1 cellular context compared by ENCODE assay signal in the genomic region with DNA sequence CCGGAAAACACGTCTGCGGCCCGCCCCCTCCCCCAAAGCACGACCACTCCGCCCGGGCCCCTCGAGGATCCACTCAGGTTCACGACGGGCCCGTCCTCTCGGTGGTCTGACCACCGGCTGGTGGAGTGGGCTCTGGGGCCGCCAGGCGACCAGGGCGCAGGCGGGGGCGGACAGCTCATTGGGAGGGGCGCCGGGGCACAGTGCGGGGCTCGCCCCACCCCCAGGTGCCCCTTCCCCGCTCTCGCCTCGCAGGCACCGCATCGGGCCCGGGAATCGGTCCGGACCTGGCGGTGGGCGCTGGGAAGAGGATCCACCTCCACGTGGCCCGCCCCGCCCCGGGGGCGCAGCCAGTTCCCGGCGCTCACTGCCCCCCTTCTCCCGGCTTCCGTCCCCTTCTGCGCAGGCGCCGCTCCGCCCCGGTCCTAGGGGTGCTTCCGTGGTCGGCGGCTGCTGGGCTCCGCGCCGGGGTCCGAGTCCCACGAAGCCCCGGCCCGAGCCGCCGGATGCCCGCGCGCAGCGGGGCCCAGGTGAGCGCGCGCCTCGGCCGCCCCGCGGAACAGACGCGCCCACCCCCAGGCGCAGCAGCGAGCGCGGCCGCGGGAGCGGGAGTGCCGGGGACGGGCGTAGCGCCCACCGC.
TF ChIP-seq lines count a peak whose summit lies in the region.

A gene with protein sequence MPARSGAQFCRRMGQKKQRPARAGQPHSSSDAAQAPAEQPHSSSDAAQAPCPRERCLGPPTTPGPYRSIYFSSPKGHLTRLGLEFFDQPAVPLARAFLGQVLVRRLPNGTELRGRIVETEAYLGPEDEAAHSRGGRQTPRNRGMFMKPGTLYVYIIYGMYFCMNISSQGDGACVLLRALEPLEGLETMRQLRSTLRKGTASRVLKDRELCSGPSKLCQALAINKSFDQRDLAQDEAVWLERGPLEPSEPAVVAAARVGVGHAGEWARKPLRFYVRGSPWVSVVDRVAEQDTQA (plus strand): TSS at position 419 of the 637 bp plus-strand sequence. CDS start 85 bp downstream, at position 504.

TF ChIP-seq in HepG2, 621 proteins besides CTCF, POLR2A, EP300 and RAD21 (continued from another document and continues in another):
- TF ChIP-seq, protein P1, sequence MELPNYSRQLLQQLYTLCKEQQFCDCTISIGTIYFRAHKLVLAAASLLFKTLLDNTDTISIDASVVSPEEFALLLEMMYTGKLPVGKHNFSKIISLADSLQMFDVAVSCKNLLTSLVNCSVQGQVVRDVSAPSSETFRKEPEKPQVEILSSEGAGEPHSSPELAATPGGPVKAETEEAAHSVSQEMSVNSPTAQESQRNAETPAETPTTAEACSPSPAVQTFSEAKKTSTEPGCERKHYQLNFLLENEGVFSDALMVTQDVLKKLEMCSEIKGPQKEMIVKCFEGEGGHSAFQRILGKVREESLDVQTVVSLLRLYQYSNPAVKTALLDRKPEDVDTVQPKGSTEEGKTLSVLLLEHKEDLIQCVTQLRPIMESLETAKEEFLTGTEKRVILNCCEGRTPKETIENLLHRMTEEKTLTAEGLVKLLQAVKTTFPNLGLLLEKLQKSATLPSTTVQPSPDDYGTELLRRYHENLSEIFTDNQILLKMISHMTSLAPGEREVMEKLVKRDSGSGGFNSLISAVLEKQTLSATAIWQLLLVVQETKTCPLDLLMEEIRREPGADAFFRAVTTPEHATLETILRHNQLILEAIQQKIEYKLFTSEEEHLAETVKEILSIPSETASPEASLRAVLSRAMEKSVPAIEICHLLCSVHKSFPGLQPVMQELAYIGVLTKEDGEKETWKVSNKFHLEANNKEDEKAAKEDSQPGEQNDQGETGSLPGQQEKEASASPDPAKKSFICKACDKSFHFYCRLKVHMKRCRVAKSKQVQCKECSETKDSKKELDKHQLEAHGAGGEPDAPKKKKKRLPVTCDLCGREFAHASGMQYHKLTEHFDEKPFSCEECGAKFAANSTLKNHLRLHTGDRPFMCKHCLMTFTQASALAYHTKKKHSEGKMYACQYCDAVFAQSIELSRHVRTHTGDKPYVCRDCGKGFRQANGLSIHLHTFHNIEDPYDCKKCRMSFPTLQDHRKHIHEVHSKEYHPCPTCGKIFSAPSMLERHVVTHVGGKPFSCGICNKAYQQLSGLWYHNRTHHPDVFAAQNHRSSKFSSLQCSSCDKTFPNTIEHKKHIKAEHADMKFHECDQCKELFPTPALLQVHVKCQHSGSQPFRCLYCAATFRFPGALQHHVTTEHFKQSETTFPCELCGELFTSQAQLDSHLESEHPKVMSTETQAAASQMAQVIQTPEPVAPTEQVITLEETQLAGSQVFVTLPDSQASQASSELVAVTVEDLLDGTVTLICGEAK (IDR thresholded peaks at IDR 0.05): no peak
- TF ChIP-seq, protein P1 (CRISPR knock-in tag; IDR thresholded peaks at IDR 0.05): no peak; the same call in 1 of the 2 replicates
- TF ChIP-seq ZFY (CRISPR knock-in tag; IDR thresholded peaks at IDR 0.05): no peak; the same call in none of the 2 replicates
- no peak for TF ChIP-seq ZNF775 (CRISPR knock-in tag; IDR thresholded peaks at IDR 0.05; ENCODE audit: borderline replicate concordance)
- TF ChIP-seq HNRNPK (IDR thresholded peaks at IDR 0.05; ENCODE audit: low read depth, low read length, poor library complexity, severe bottlenecking): peak; percentile 21
- TF ChIP-seq SOX6 (IDR thresholded peaks at IDR 0.05): no peak
- TF ChIP-seq SOX6 (CRISPR knock-in tag; IDR thresholded peaks at IDR 0.05): no peak
- TF ChIP-seq, protein P2, sequence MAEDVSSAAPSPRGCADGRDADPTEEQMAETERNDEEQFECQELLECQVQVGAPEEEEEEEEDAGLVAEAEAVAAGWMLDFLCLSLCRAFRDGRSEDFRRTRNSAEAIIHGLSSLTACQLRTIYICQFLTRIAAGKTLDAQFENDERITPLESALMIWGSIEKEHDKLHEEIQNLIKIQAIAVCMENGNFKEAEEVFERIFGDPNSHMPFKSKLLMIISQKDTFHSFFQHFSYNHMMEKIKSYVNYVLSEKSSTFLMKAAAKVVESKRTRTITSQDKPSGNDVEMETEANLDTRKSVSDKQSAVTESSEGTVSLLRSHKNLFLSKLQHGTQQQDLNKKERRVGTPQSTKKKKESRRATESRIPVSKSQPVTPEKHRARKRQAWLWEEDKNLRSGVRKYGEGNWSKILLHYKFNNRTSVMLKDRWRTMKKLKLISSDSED (CRISPR knock-in tag; IDR thresholded peaks at IDR 0.05): no peak
- TF ChIP-seq ZNF790 (CRISPR knock-in tag; IDR thresholded peaks at IDR 0.05; ENCODE audit: borderline replicate concordance): peak; percentile 85; the same call in 1 of the 2 replicates
- TF ChIP-seq, protein P3, sequence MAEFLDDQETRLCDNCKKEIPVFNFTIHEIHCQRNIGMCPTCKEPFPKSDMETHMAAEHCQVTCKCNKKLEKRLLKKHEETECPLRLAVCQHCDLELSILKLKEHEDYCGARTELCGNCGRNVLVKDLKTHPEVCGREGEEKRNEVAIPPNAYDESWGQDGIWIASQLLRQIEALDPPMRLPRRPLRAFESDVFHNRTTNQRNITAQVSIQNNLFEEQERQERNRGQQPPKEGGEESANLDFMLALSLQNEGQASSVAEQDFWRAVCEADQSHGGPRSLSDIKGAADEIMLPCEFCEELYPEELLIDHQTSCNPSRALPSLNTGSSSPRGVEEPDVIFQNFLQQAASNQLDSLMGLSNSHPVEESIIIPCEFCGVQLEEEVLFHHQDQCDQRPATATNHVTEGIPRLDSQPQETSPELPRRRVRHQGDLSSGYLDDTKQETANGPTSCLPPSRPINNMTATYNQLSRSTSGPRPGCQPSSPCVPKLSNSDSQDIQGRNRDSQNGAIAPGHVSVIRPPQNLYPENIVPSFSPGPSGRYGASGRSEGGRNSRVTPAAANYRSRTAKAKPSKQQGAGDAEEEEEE (CRISPR knock-in tag; IDR thresholded peaks at IDR 0.05; ENCODE audit: borderline replicate concordance): no peak
- TF ChIP-seq, protein P4, sequence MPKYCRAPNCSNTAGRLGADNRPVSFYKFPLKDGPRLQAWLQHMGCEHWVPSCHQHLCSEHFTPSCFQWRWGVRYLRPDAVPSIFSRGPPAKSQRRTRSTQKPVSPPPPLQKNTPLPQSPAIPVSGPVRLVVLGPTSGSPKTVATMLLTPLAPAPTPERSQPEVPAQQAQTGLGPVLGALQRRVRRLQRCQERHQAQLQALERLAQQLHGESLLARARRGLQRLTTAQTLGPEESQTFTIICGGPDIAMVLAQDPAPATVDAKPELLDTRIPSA (CRISPR knock-in tag; IDR thresholded peaks at IDR 0.05; ENCODE audit: borderline replicate concordance): no peak
- TF ChIP-seq JUN (CRISPR knock-in tag; IDR thresholded peaks at IDR 0.05): no peak
- TF ChIP-seq PITX1 (CRISPR knock-in tag; IDR thresholded peaks at IDR 0.05): no peak
- TF ChIP-seq, protein P5, sequence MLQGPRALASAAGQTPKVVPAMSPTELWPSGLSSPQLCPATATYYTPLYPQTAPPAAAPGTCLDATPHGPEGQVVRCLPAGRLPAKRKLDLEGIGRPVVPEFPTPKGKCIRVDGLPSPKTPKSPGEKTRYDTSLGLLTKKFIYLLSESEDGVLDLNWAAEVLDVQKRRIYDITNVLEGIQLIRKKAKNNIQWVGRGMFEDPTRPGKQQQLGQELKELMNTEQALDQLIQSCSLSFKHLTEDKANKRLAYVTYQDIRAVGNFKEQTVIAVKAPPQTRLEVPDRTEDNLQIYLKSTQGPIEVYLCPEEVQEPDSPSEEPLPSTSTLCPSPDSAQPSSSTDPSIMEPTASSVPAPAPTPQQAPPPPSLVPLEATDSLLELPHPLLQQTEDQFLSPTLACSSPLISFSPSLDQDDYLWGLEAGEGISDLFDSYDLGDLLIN (CRISPR knock-in tag; IDR thresholded peaks at IDR 0.05; ENCODE audit: borderline replicate concordance): 0 out of 2 replicates have a peak, but pooled peaks have one; percentile 6
- TF ChIP-seq, protein P6, sequence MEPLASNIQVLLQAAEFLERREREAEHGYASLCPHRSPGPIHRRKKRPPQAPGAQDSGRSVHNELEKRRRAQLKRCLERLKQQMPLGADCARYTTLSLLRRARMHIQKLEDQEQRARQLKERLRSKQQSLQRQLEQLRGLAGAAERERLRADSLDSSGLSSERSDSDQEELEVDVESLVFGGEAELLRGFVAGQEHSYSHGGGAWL (CRISPR knock-in tag; IDR thresholded peaks at IDR 0.05): no peak; the same call in 1 of the 2 replicates
- TF ChIP-seq ZFP1 (CRISPR knock-in tag; IDR thresholded peaks at IDR 0.05): no peak
- TF ChIP-seq, protein P7, sequence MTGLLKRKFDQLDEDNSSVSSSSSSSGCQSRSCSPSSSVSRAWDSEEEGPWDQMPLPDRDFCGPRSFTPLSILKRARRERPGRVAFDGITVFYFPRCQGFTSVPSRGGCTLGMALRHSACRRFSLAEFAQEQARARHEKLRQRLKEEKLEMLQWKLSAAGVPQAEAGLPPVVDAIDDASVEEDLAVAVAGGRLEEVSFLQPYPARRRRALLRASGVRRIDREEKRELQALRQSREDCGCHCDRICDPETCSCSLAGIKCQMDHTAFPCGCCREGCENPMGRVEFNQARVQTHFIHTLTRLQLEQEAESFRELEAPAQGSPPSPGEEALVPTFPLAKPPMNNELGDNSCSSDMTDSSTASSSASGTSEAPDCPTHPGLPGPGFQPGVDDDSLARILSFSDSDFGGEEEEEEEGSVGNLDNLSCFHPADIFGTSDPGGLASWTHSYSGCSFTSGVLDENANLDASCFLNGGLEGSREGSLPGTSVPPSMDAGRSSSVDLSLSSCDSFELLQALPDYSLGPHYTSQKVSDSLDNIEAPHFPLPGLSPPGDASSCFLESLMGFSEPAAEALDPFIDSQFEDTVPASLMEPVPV (CRISPR knock-in tag; IDR thresholded peaks at IDR 0.05): no peak; the same call in 1 of the 2 replicates
- TF ChIP-seq, protein P8, sequence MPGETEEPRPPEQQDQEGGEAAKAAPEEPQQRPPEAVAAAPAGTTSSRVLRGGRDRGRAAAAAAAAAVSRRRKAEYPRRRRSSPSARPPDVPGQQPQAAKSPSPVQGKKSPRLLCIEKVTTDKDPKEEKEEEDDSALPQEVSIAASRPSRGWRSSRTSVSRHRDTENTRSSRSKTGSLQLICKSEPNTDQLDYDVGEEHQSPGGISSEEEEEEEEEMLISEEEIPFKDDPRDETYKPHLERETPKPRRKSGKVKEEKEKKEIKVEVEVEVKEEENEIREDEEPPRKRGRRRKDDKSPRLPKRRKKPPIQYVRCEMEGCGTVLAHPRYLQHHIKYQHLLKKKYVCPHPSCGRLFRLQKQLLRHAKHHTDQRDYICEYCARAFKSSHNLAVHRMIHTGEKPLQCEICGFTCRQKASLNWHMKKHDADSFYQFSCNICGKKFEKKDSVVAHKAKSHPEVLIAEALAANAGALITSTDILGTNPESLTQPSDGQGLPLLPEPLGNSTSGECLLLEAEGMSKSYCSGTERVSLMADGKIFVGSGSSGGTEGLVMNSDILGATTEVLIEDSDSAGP (CRISPR knock-in tag; IDR thresholded peaks at IDR 0.05; ENCODE audit: borderline replicate concordance): 0 out of 2 replicates have a peak, but pooled peaks have one; percentile 6
- TF ChIP-seq, protein P9, sequence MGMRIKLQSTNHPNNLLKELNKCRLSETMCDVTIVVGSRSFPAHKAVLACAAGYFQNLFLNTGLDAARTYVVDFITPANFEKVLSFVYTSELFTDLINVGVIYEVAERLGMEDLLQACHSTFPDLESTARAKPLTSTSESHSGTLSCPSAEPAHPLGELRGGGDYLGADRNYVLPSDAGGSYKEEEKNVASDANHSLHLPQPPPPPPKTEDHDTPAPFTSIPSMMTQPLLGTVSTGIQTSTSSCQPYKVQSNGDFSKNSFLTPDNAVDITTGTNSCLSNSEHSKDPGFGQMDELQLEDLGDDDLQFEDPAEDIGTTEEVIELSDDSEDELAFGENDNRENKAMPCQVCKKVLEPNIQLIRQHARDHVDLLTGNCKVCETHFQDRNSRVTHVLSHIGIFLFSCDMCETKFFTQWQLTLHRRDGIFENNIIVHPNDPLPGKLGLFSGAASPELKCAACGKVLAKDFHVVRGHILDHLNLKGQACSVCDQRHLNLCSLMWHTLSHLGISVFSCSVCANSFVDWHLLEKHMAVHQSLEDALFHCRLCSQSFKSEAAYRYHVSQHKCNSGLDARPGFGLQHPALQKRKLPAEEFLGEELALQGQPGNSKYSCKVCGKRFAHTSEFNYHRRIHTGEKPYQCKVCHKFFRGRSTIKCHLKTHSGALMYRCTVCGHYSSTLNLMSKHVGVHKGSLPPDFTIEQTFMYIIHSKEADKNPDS (CRISPR knock-in tag; IDR thresholded peaks at IDR 0.05): no peak
- TF ChIP-seq ZNF713 (CRISPR knock-in tag; IDR thresholded peaks at IDR 0.05): no peak
- TF ChIP-seq HOXA7 (CRISPR knock-in tag; IDR thresholded peaks at IDR 0.05): no peak
- no peak for TF ChIP-seq ZNF234 (CRISPR knock-in tag; conservative IDR thresholded peaks at IDR 0.05)
- TF ChIP-seq ZNF235 (CRISPR knock-in tag; IDR thresholded peaks at IDR 0.05; ENCODE audit: borderline replicate concordance): 0 out of 2 replicates have a peak, but pooled peaks have one; percentile 30
- TF ChIP-seq ZNF496 (CRISPR knock-in tag; IDR thresholded peaks at IDR 0.05; ENCODE audit: insufficient replicate concordance): no peak
- TF ChIP-seq ZBTB20 (CRISPR knock-in tag; IDR thresholded peaks at IDR 0.05; ENCODE audit: borderline replicate concordance, low read depth): no peak
- no peak for TF ChIP-seq ZNF484 (CRISPR knock-in tag; IDR thresholded peaks at IDR 0.05; ENCODE audit: borderline replicate concordance, low read depth)
- no peak for TF ChIP-seq MTF1 (CRISPR knock-in tag; IDR thresholded peaks at IDR 0.05)
- TF ChIP-seq ZNF3 (CRISPR knock-in tag; IDR thresholded peaks at IDR 0.05): no peak
- no peak for TF ChIP-seq FLYWCH1 (CRISPR knock-in tag; IDR thresholded peaks at IDR 0.05)
- no peak for TF ChIP-seq NFYB (CRISPR knock-in tag; IDR thresholded peaks at IDR 0.05)
- peak; percentile 87 for TF ChIP-seq YEATS4 (CRISPR knock-in tag; IDR thresholded peaks at IDR 0.05; ENCODE audit: borderline replicate concordance)
- TF ChIP-seq ZNF879 (CRISPR knock-in tag; IDR thresholded peaks at IDR 0.05): peak; percentile 70
